In genomic region chr19:39996218-39996810, GRCh38 we compare ENCODE assay signal across 8 cellular contexts. TPM values are rescaled to one million over a fixed set of nuclear protein-coding genes. Genes with fewer than 3 reads are reported as not detected.
DNase-seq lines count a peak whose midpoint lies in the region; ATAC-seq and TF ChIP-seq lines count a peak whose summit lies in the region.

No MANE protein-coding gene starts in this region.

- H3K27ac ChIP-seq in C4-2B, result peak overlapping the region; percentile 73

- no peak for TF ChIP-seq CTCF in C4-2B (conservative IDR thresholded peaks at IDR 0.05)
- TF ChIP-seq CTCF in chondrocyte (IDR thresholded peaks at IDR 0.05), result no peak

- no peaks in the 10 kb centered on the region for H3K27me3 Mint-ChIP-seq in chondrocyte (ENCODE audit: low read depth)

- peak; percentile 50 for DNase-seq in SHP77 treated with DMSO at 0.1 percent for 48 hours (lab: John Stamatoyannopoulos, UW)
- no peak for DNase-seq in chondrocyte (ENCODE audit: low spot score)
- DNase-seq in left kidney (ENCODE audit: low read depth, low spot score), result peak; percentile 60
- DNase-seq in stimulated activated CD8-positive, alpha-beta memory T cell treated with anti-CD3 and anti-CD28 coated beads, Interleukin-7, amount 100 ng/mL, for 48 hours (ENCODE audit: extremely low read depth in 1 of 2, low read depth in 1 of 2), result peak; percentile 22 to 36

- ATAC-seq in GM18870 (IDR thresholded peaks at IDR 0.05; ENCODE audit: unreplicated experiment) (peak; percentile 29), HG03432 (IDR thresholded peaks at IDR 0.05; ENCODE audit: unreplicated experiment) (peak; percentile 16), GM21786 (IDR thresholded peaks at IDR 0.05; ENCODE audit: unreplicated experiment) (no peak)

- peaks cover 28% of the 10 kb centered on the region for H3K4me1 Mint-ChIP-seq in chondrocyte (ENCODE audit: low read depth)

- peak overlapping the region; percentile 95 for H3K27ac Mint-ChIP-seq in chondrocyte (ENCODE audit: unreplicated experiment)

- peaks cover 2% of the 10 kb centered on the region for H3K36me3 Mint-ChIP-seq in chondrocyte (ENCODE audit: low read depth)

- H3K9me3 Mint-ChIP-seq in chondrocyte (ENCODE audit: low read depth), result no peaks in the 10 kb centered on the region

- peak overlapping the region; percentile 91 for H3K4me3 Mint-ChIP-seq in chondrocyte (ENCODE audit: unreplicated experiment)

RNA-seq across cellular contexts. Expression of gene ZNF546, which starts 0.5 kb away (rescaled TPM):
- 2.0 to 7.5 TPM (median 3.6 TPM) in 3 replicates for total RNA-seq in chondrocyte

RNA-seq across cellular contexts. Expression of gene PSMC4, which starts 25.3 kb away (rescaled TPM):
- 75.2 to 94.4 TPM (median 75.4 TPM) in 3 replicates for total RNA-seq in chondrocyte

RNA-seq across cellular contexts. Expression of gene ZNF780B, which starts 59.7 kb away (rescaled TPM):
- total RNA-seq in chondrocyte, result 9.5 to 16.0 TPM (median 10.1 TPM) in 3 replicates
